9 cellular contexts compared by ENCODE assay signal in genomic region chr21:38219049-38219628, GRCh38. TPM values are rescaled to one million over a fixed set of nuclear protein-coding genes. Genes with fewer than 3 reads are reported as not detected.
DNase-seq lines count a peak whose midpoint lies in the region; ATAC-seq and TF ChIP-seq lines count a peak whose summit lies in the region.
"Had no signal": no experiment of that assay in that cellular context is flagged by ENCODE, and none has a peak within 500 bp of the region (broad histone marks: within the 10 kb centered on the region; RNA-seq: fewer than 3 reads in every experiment).

No MANE protein-coding gene starts in this region.

- POLR2A ChIA-PET in CD4-positive, alpha-beta memory T cell (lab: Charles Lee; ENCODE audit: partially characterized antibody) = no interaction called here
- POLR2A ChIA-PET in HEK293 (lab: Yijun Ruan, JAX) = interaction anchor here (1.6 kb wide), 1 partner anchor 133 kb away, joined by 4 read pairs; no protein-coding TSS in a partner anchor

- H3K4me3 ChIP-seq in CD4-positive, alpha-beta memory T cell (ENCODE audit: low read length in 2 of 2) = no peak overlapping the region
- no peak overlapping the region for H3K4me3 ChIP-seq in HEK293 (ENCODE audit: low read depth, low read length)
- H3K4me3 ChIP-seq in choroid plexus epithelial cell (ENCODE audit: low read depth, low read length) = no peak overlapping the region

- intact Hi-C loops in CD4-positive, alpha-beta memory T cell (cut with micrococcal nuclease) = loop anchor here (1.0 to 5.0 kb wide), 5 partner anchors 60 to 918 kb away; no protein-coding TSS in a partner anchor
- intact Hi-C loops in left colon (cut with DNase I, micrococcal nuclease) = no loop called here

- no peaks in the 10 kb centered on the region for H3K27me3 Mint-ChIP-seq in CD4-positive, alpha-beta memory T cell
- H3K27me3 Mint-ChIP-seq: IgD-negative memory B cell had no signal

- H3K4me1 Mint-ChIP-seq in CD4-positive, alpha-beta memory T cell = peaks cover 0 to 5% (median 2%) of the 10 kb centered on the region in 4 donors
- H3K4me1 Mint-ChIP-seq: IgD-negative memory B cell had no signal

- H3K9me3 Mint-ChIP-seq in CD4-positive, alpha-beta memory T cell = peaks cover 0 to 31% (median 16%) of the 10 kb centered on the region in 8 donors

- peaks cover 0 to 1% of the 10 kb centered on the region in 2 donors for H3K36me3 Mint-ChIP-seq in CD4-positive, alpha-beta memory T cell

- peak overlapping the region in 3 of 7 donors; percentile 36 to 75 (median 51) for H3K27ac Mint-ChIP-seq in CD4-positive, alpha-beta memory T cell
- H3K27ac Mint-ChIP-seq: IgD-negative memory B cell had no signal

- no peaks in the 10 kb centered on the region for H3K36me3 ChIP-seq in CD4-positive, alpha-beta memory T cell (ENCODE audit: insufficient read depth, low read length)
- H3K36me3 ChIP-seq in HEK293 (ENCODE audit: control insufficient read depth in 2 of 2, insufficient read depth in 1 of 2, low read length in 2 of 2) = no peaks in the 10 kb centered on the region

- no peak overlapping the region for H3K27ac ChIP-seq in CD4-positive, alpha-beta memory T cell (ENCODE audit: low read depth, low read length)
- no peak overlapping the region for H3K27ac ChIP-seq in HEK293 (ENCODE audit: extremely low read depth, low read depth, low read length)

- CTCF ChIA-PET in CD4-positive, alpha-beta memory T cell (lab: Charles Lee; ENCODE audit: partially characterized antibody) = interaction anchor here (0.6 to 5.5 kb wide), 16 partner anchors 11 to 136 kb away, joined by 3 to 137 read pairs (median 6); no protein-coding TSS in a partner anchor
- CTCF ChIA-PET in HEK293 (lab: Yijun Ruan, JAX) = interaction anchor here (0.5 to 6.2 kb wide), 43 partner anchors 8 to 820 kb away, joined by 3 to 124 read pairs (median 5); no protein-coding TSS in a partner anchor

- ATAC-seq in left colon (peak; percentile 97), HG02938 (IDR thresholded peaks at IDR 0.05; ENCODE audit: unreplicated experiment) (no peak)

- H3K4me3 Mint-ChIP-seq in CD4-positive, alpha-beta memory T cell = no peak overlapping the region
- H3K4me3 Mint-ChIP-seq: IgD-negative memory B cell had no signal

- DNase-seq in CD4-positive, alpha-beta memory T cell = peak; percentile 24 to 54 (median 44)
- DNase-seq in NCI-H345 (lab: John Stamatoyannopoulos, UW) (peak; percentile 56), choroid plexus epithelial cell (ENCODE audit: low read depth) (peak; percentile 90), left colon (peak; percentile 55 to 77)
- DNase-seq in activated CD4-positive, CD25-positive, alpha-beta regulatory T cell treated with anti-CD3 and anti-CD28 coated beads, Interleukin-2, amount 50 U/mL, for 16 hours (ENCODE audit: low read depth, low spot score) = peak; percentile 16
- DNase-seq in stimulated activated CD4-positive, alpha-beta T cell treated with anti-CD3 and anti-CD28 coated beads, Interleukin-4, amount 100 ng/mL, for 24 hours = peak; percentile 77

- no peaks in the 10 kb centered on the region for H3K27me3 ChIP-seq in CD4-positive, alpha-beta memory T cell (ENCODE audit: insufficient read depth, low read length)

- H3K9me3 ChIP-seq in CD4-positive, alpha-beta memory T cell (ENCODE audit: control insufficient read depth in 1 of 2, low read length in 2 of 2) = no peaks in the 10 kb centered on the region
- H3K9me3 ChIP-seq in HEK293 (ENCODE audit: control insufficient read depth, insufficient read depth, low read depth, low read length) = no peaks in the 10 kb centered on the region

- TF ChIP-seq CTCF in HEK293 (tag by site-specific recombination; IDR thresholded peaks at IDR 0.05) (peak; percentile 75), choroid plexus epithelial cell (conservative IDR thresholded peaks at IDR 0.05; ENCODE audit: low read depth, low read length) (peak; percentile 100)

- H3K4me1 ChIP-seq in CD4-positive, alpha-beta memory T cell (ENCODE audit: insufficient read depth, low read length) = no peaks in the 10 kb centered on the region
- no peaks in the 10 kb centered on the region for H3K4me1 ChIP-seq in HEK293 (ENCODE audit: control insufficient read depth, insufficient read depth, low read length)

TF ChIP-seq in HEK293, 187 proteins besides CTCF, POLR2A, EP300 and RAD21 (continues in another document):
- TF ChIP-seq ZNF114 (tag by site-specific recombination; IDR thresholded peaks at IDR 0.05) (no peak), ZNF692 (tag by site-specific recombination; IDR thresholded peaks at IDR 0.05) (peak; percentile 96), ZNF629 (tag by site-specific recombination; IDR thresholded peaks at IDR 0.05) (0 out of 2 replicates have a peak, but pooled peaks have one; percentile 11), ZNF221 (tag by site-specific recombination; IDR thresholded peaks at IDR 0.05; ENCODE audit: borderline replicate concordance) (no peak), ZNF621 (tag by site-specific recombination; IDR thresholded peaks at IDR 0.05) (no peak), ZNF223 (tag by site-specific recombination; IDR thresholded peaks at IDR 0.05) (no peak), ZNF843 (tag by site-specific recombination; IDR thresholded peaks at IDR 0.05) (no peak), ZFP69B (tag by site-specific recombination; IDR thresholded peaks at IDR 0.05) (peak; percentile 75; the same call in 1 of the 2 replicates), ZNF341 (tag by site-specific recombination; IDR thresholded peaks at IDR 0.05; ENCODE audit: low read depth) (no peak), ZNF580 (tag by site-specific recombination; IDR thresholded peaks at IDR 0.05) (no peak), ZNF624 (tag by site-specific recombination; IDR thresholded peaks at IDR 0.05) (no peak), ZNF184 (tag by site-specific recombination; IDR thresholded peaks at IDR 0.05) (0 out of 2 replicates have a peak, but pooled peaks have one; percentile 14), ZXDB (tag by site-specific recombination; IDR thresholded peaks at IDR 0.05) (no peak), GLI4 (tag by site-specific recombination; IDR thresholded peaks at IDR 0.05) (no peak), ZNF654 (tag by site-specific recombination; IDR thresholded peaks at IDR 0.05; ENCODE audit: low read depth) (peak; percentile 48), ZNF585B (tag by site-specific recombination; IDR thresholded peaks at IDR 0.05) (no peak), ZNF112 (tag by site-specific recombination; IDR thresholded peaks at IDR 0.05) (no peak)
- TF ChIP-seq, protein P1, sequence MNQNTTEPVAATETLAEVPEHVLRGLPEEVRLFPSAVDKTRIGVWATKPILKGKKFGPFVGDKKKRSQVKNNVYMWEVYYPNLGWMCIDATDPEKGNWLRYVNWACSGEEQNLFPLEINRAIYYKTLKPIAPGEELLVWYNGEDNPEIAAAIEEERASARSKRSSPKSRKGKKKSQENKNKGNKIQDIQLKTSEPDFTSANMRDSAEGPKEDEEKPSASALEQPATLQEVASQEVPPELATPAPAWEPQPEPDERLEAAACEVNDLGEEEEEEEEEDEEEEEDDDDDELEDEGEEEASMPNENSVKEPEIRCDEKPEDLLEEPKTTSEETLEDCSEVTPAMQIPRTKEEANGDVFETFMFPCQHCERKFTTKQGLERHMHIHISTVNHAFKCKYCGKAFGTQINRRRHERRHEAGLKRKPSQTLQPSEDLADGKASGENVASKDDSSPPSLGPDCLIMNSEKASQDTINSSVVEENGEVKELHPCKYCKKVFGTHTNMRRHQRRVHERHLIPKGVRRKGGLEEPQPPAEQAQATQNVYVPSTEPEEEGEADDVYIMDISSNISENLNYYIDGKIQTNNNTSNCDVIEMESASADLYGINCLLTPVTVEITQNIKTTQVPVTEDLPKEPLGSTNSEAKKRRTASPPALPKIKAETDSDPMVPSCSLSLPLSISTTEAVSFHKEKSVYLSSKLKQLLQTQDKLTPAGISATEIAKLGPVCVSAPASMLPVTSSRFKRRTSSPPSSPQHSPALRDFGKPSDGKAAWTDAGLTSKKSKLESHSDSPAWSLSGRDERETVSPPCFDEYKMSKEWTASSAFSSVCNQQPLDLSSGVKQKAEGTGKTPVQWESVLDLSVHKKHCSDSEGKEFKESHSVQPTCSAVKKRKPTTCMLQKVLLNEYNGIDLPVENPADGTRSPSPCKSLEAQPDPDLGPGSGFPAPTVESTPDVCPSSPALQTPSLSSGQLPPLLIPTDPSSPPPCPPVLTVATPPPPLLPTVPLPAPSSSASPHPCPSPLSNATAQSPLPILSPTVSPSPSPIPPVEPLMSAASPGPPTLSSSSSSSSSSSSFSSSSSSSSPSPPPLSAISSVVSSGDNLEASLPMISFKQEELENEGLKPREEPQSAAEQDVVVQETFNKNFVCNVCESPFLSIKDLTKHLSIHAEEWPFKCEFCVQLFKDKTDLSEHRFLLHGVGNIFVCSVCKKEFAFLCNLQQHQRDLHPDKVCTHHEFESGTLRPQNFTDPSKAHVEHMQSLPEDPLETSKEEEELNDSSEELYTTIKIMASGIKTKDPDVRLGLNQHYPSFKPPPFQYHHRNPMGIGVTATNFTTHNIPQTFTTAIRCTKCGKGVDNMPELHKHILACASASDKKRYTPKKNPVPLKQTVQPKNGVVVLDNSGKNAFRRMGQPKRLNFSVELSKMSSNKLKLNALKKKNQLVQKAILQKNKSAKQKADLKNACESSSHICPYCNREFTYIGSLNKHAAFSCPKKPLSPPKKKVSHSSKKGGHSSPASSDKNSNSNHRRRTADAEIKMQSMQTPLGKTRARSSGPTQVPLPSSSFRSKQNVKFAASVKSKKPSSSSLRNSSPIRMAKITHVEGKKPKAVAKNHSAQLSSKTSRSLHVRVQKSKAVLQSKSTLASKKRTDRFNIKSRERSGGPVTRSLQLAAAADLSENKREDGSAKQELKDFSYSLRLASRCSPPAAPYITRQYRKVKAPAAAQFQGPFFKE (tag by site-specific recombination; IDR thresholded peaks at IDR 0.05; ENCODE audit: borderline replicate concordance) = no peak

RNA-seq across cellular contexts. Expression of gene KCNJ15, which starts 37.7 kb away (rescaled TPM):
- 1 to 10 TPM in 1 of 2 experiments, under 1 TPM in 1; 0.17 to 1.1 TPM for total RNA-seq in CD4-positive, alpha-beta memory T cell
- under 1 TPM; 0.47 to 0.55 TPM for polyA plus RNA-seq in CD4-positive, alpha-beta memory T cell
- under 1 TPM in 1 of 2 donors, not detected in 1; 0.21 TPM for total RNA-seq in left colon
- polyA plus RNA-seq: IgD-negative memory B cell had no signal

Comparison
In these comparisons a context has a peak if more than half of its experiments do, and no peak if none do; other contexts are left out.
1. DNase-seq: peak in every context shown above with its lines; median percentile 90 in choroid plexus epithelial cell; 77 in stimulated activated CD4-positive, alpha-beta T cell treated with anti-CD3 and anti-CD28 coated beads, Interleukin-4, amount 100 ng/mL, for 24 hours; 66 in left colon; 56 in NCI-H345; 44 in CD4-positive, alpha-beta memory T cell; 16 in activated CD4-positive, CD25-positive, alpha-beta regulatory T cell treated with anti-CD3 and anti-CD28 coated beads, Interleukin-2, amount 50 U/mL, for 16 hours.